ENCODE assay signal across 14 cellular contexts in the genomic region with DNA sequence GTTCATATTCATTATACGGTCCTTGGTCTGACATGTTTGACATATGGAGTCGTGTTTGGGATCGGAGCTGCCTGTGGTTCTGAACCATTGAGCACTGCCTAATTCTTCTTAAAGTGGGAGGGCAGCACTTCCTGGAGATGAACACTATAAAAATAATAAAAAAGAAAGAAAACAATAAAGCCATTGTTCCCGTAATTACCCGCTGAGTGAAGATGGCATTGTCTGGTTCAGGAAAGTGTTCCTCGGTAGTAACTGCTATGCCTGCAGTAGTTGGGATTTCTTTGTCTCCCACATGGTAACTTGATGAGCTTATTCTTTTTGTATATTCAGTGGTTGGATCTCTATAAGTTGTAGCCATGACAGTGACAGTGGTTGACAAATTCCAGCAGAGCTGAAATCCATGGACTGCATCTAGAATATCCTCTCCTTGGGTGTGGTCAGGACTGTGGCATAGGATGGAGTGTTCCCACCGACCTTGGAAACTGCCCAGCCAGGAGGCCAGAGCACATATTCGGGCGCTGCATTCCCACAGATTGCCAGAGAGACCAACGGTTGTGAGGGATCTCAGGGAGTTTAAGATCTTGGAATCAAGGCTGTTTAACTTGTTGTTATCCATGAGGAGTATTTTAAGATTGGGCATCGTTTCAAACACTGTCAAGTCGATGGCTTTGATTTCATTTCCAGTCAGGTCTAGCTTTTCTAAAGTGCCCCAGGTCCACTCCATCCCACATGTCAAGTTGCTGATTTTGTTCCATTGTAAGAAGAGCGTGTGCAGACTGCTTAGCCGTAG. TPM values are rescaled to one million over a fixed set of nuclear protein-coding genes. Genes with fewer than 3 reads are reported as not detected.
A peak's percentile ranks its signal among the peaks of the same experiment; 100 is the strongest.
DNase-seq lines count a peak whose midpoint lies in the region; TF ChIP-seq lines count a peak whose summit lies in the region.
"Had no signal": no experiment of that assay in that cellular context is flagged by ENCODE, and none has a peak within 500 bp of the region (broad histone marks: within the 10 kb centered on the region; RNA-seq: fewer than 3 reads in every experiment).

No MANE protein-coding gene starts in this region.

- TF ChIP-seq EP300 in suprapubic skin (IDR thresholded peaks at IDR 0.05): no peak

- H3K27me3 ChIP-seq in neuron (ENCODE audit: insufficient read depth, low read length) (no peaks in the 10 kb centered on the region), suprapubic skin (no peaks in the 10 kb centered on the region)
- H3K27me3 ChIP-seq: MG63 had no signal

- H3K4me1 ChIP-seq in neuron (ENCODE audit: insufficient read depth, low read length) (peaks cover 73% of the 10 kb centered on the region), suprapubic skin (peaks cover 54% of the 10 kb centered on the region)

- H3K9me3 ChIP-seq in neuron (ENCODE audit: low read length) (no peaks in the 10 kb centered on the region), suprapubic skin (no peaks in the 10 kb centered on the region)
- H3K9me3 ChIP-seq: MG63 had no signal

- H3K27ac ChIP-seq in suprapubic skin: no peak overlapping the region
- H3K27ac ChIP-seq: coronary artery, parathyroid adenoma had no signal

- WGBS in suprapubic skin: 74% methylated on average over 14 of the region's 14 CpGs

- H2AFZ ChIP-seq in neuron (ENCODE audit: low read depth, low read length): no peak overlapping the region
- H2AFZ ChIP-seq: parathyroid adenoma had no signal

- no peak for TF ChIP-seq POLR2A in suprapubic skin (IDR thresholded peaks at IDR 0.05)

- DNase-seq in Caki2 (ENCODE audit: low read depth): peak; percentile 42
- DNase-seq in RPMI7951 (ENCODE audit: low read depth): peak; percentile 28
- peak; percentile 25 for DNase-seq in epidermal melanocyte (ENCODE audit: insufficient read length, low spot score)
- DNase-seq in DMS 273 treated with DMSO at 0.1 percent for 48 hours (lab: John Stamatoyannopoulos, UW): no peak
- DNase-seq in NCI-H345 treated with DMSO at 0.1 percent for 48 hours (lab: John Stamatoyannopoulos, UW; ENCODE audit: unreplicated experiment): no peak
- DNase-seq in suprapubic skin (ENCODE audit: low spot score in 2 of 2): no peak
- DNase-seq in islet precursor cell: no peak
- DNase-seq: activated B cell treated with CpG ODN at 0.5 μM for 24 hours; activated naive CD8-positive, alpha-beta T cell treated with anti-CD3 and anti-CD28 coated beads for 36 hours had no signal

- H3K4me3 ChIP-seq in neuron (ENCODE audit: low read length): peak overlapping the region; percentile 62
- H3K4me3 ChIP-seq in suprapubic skin: no peak overlapping the region
- H3K4me3 ChIP-seq: coronary artery, lung had no signal

- H3K36me3 ChIP-seq in neuron (ENCODE audit: insufficient read depth, low read length) (peaks cover under 1% of the 10 kb centered on the region), suprapubic skin (no peaks in the 10 kb centered on the region)
- H3K36me3 ChIP-seq: MG63 had no signal

- no peak for TF ChIP-seq CTCF in suprapubic skin (IDR thresholded peaks at IDR 0.05)

- in situ Hi-C loops in Caki2 (cut with HindIII; ENCODE audit: low pct_unique_long_range_greater_than_20kb, low sequenced_read_pairs): no loop called here

RNA-seq across cellular contexts. Expression of gene LRRTM2, which starts 1.8 kb away (rescaled TPM):
- total RNA-seq in Caki2 (2014; rRNA removed; shearing (Covaris generic); ENCODE audit: low replicate concordance): not detected in 2 replicates
- total RNA-seq in RPMI7951 (2014; rRNA removed; shearing (Covaris generic)): 0.10 and 0.12 TPM in 2 replicates
- under 1 TPM in 3 of 4 donors, not detected in 1; 0.08 to 0.59 (median 0.32) TPM for total RNA-seq in suprapubic skin
- total RNA-seq: activated naive CD8-positive, alpha-beta T cell treated with anti-CD3 and anti-CD28 coated beads for 36 hours had no signal

Comparison
In these comparisons a context has a peak if more than half of its experiments do, and no peak if none do; other contexts are left out.
1. DNase-seq: peak in Caki2 (single experiment), RPMI7951 (single experiment) and epidermal melanocyte (single experiment); none in DMS 273 treated with DMSO at 0.1 percent for 48 hours (single experiment), NCI-H345 treated with DMSO at 0.1 percent for 48 hours (single experiment), suprapubic skin (0 of 2) and islet precursor cell (single experiment).